ENCODE assay signal across 8 cellular contexts in genomic region chr11:65498977-65499712, GRCh38. TPM values are rescaled to one million over a fixed set of nuclear protein-coding genes. Genes with fewer than 3 reads are reported as not detected.
A peak's percentile ranks its signal among the peaks of the same experiment; 100 is the strongest.
DNase-seq lines count a peak whose midpoint lies in the region; ATAC-seq and TF ChIP-seq lines count a peak whose summit lies in the region.

Gene MALAT1, plus strand, starts transcription at chr11:65499045.

- POLR2A ChIA-PET in PC-3 (lab: Charles Lee; ENCODE audit: unreplicated experiment) = interaction anchor here (0.5 to 3.0 kb wide), 19 partner anchors 8 to 114 kb away, joined by 3 to 40 read pairs (median 5); partner anchors contain the start of genes NEAT1 and SCYL1

- H3K4me1 ChIP-seq in PC-3 (ENCODE audit: insufficient read depth, low read length) (peaks cover 47% of the 10 kb centered on the region), mucosa of stomach (ENCODE audit: control insufficient read depth, insufficient read depth, low read length) (peaks cover 20% of the 10 kb centered on the region)

- CTCF ChIA-PET in PC-3 (lab: Charles Lee) = interaction anchor here (0.6 to 0.7 kb wide), 2 partner anchors 21 to 80 kb away, joined by 3 to 4 read pairs; no protein-coding TSS in a partner anchor

- peaks cover 49% of the 10 kb centered on the region for H3F3A ChIP-seq in PC-3 (ENCODE audit: low read length, unreplicated experiment)

- no peak for TF ChIP-seq CTCF in GM12864 (IDR thresholded peaks at IDR 0.05; ENCODE audit: low read depth, low read length, missing control alignments)
- no peak for TF ChIP-seq CTCF in PC-3 (conservative IDR thresholded peaks at IDR 0.05; ENCODE audit: low read depth, low read length)
- TF ChIP-seq CTCF in epithelial cell of proximal tubule (conservative IDR thresholded peaks at IDR 0.05; ENCODE audit: low read depth, low read length) = no peak

- H3K4me3 ChIP-seq in GM12864 (ENCODE audit: low read depth, low read length) (peak within 1 kb of the TSS; percentile 83), PC-3 (ENCODE audit: low read length) (peak within 1 kb of the TSS; percentile 95), epithelial cell of proximal tubule (ENCODE audit: low read depth, low read length) (peak within 1 kb of the TSS; percentile 97), mucosa of stomach (ENCODE audit: low read length) (peak within 1 kb of the TSS; percentile 99)
- H3K4me3 ChIP-seq in Jurkat, Clone E6-1 (ENCODE audit: low read length) = peak within 1 kb of the TSS; percentile 75

- DNase-seq in GM12864 (ENCODE audit: low read depth) (peak; percentile 92), PC-3 (peak; percentile 96), activated T-cell treated with anti-CD3 and anti-CD28 coated beads for 24 hours (ENCODE audit: low read depth) (peak; percentile 91), epithelial cell of proximal tubule (ENCODE audit: low read depth) (no peak)
- peak; percentile 97 for DNase-seq in Jurkat, Clone E6-1 (ENCODE audit: low read depth, low spot score)
- DNase-seq in stimulated activated CD8-positive, alpha-beta memory T cell treated with anti-CD3 and anti-CD28 coated beads, Interleukin-4, amount 100 ng/mL, for 4 hours (ENCODE audit: low read depth in 2 of 2, low spot score in 1 of 2) = peak; percentile 87 to 92

- H3K9me2 ChIP-seq in PC-3 (replicated peaks; ENCODE audit: low read length) = no peaks in the 10 kb centered on the region

- BruUV-seq in PC-3 (replicated peaks; lab: Mats Ljungman, UMichigan) = TSS peak; percentile 47

- H3K9me3 ChIP-seq in PC-3 (ENCODE audit: low read length) (no peaks in the 10 kb centered on the region), mucosa of stomach (ENCODE audit: control insufficient read depth, low read length) (no peaks in the 10 kb centered on the region)

- H3K4me2 ChIP-seq in PC-3 (ENCODE audit: low read length) = peak within 1 kb of the TSS; percentile 90

- H3K36me3 ChIP-seq in PC-3 (ENCODE audit: low read depth, low read length) (peaks cover 48% of the 10 kb centered on the region), mucosa of stomach (ENCODE audit: control insufficient read depth, insufficient read depth, low read length) (peaks cover 32% of the 10 kb centered on the region)

- peak within 1 kb of the TSS; percentile 97 for H3K9ac ChIP-seq in PC-3 (ENCODE audit: low read length)
- peak within 1 kb of the TSS; percentile 99 for H3K9ac ChIP-seq in mucosa of stomach (ENCODE audit: low read length)

- intact Hi-C loops in PC-3 (cut with micrococcal nuclease) = no loop called here

- H2AFZ ChIP-seq in PC-3 (ENCODE audit: low read length) = peak within 1 kb of the TSS; percentile 88

- H3K27me3 ChIP-seq in PC-3 (ENCODE audit: low read length) = no peaks in the 10 kb centered on the region
- H3K27me3 ChIP-seq in mucosa of stomach (ENCODE audit: control insufficient read depth, insufficient read depth, low read length) = no peaks in the 10 kb centered on the region

- peaks cover 76% of the 10 kb centered on the region for H3K79me2 ChIP-seq in PC-3 (ENCODE audit: low read length)

- no peak for ATAC-seq in PC-3
- no peak for ATAC-seq in GM21515 (IDR thresholded peaks at IDR 0.05; ENCODE audit: unreplicated experiment)

- peak within 1 kb of the TSS; percentile 95 for H3K27ac ChIP-seq in PC-3 (ENCODE audit: low read length)

- H4K20me1 ChIP-seq in PC-3 (ENCODE audit: low read length) = peaks cover 52% of the 10 kb centered on the region

RNA-seq across cellular contexts. Expression of gene MALAT1, which starts in this region (rescaled TPM):
- 69.1 TPM for polyA plus RNA-seq in Jurkat, Clone E6-1 (2012; ENCODE audit: insufficient read depth, insufficient read length)
- total RNA-seq in PC-3 (2014; rRNA removed) = 1,345 and 2,062 TPM in 2 replicates
- total RNA-seq in epithelial cell of proximal tubule = 343 and 1,362 TPM in 2 replicates
